In the genomic region with DNA sequence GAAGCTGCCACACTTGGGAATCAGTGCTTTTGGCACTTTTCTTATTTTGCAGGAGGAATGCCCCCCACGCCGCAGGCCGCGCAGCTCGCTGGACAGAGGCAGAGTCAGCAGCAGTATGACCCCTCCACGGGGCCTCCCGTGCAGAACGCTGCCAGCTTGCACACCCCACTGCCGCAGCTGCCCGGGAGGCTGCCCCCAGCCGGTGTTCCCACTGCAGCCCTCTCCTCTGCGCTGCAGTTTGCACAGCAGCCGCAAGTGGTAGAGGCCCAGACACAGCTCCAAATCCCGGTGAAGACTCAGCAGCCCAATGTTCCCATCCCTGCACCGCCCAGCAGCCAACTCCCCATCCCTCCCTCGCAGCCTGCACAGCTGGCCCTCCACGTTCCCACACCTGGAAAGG, we compare ENCODE assay signal across 1 cellular context.
TF ChIP-seq lines count a peak whose summit lies in the region.

No MANE protein-coding gene starts in this region.

TF ChIP-seq in GM23338, 12 proteins besides CTCF, POLR2A, EP300 and RAD21:
- TF ChIP-seq, protein P1, sequence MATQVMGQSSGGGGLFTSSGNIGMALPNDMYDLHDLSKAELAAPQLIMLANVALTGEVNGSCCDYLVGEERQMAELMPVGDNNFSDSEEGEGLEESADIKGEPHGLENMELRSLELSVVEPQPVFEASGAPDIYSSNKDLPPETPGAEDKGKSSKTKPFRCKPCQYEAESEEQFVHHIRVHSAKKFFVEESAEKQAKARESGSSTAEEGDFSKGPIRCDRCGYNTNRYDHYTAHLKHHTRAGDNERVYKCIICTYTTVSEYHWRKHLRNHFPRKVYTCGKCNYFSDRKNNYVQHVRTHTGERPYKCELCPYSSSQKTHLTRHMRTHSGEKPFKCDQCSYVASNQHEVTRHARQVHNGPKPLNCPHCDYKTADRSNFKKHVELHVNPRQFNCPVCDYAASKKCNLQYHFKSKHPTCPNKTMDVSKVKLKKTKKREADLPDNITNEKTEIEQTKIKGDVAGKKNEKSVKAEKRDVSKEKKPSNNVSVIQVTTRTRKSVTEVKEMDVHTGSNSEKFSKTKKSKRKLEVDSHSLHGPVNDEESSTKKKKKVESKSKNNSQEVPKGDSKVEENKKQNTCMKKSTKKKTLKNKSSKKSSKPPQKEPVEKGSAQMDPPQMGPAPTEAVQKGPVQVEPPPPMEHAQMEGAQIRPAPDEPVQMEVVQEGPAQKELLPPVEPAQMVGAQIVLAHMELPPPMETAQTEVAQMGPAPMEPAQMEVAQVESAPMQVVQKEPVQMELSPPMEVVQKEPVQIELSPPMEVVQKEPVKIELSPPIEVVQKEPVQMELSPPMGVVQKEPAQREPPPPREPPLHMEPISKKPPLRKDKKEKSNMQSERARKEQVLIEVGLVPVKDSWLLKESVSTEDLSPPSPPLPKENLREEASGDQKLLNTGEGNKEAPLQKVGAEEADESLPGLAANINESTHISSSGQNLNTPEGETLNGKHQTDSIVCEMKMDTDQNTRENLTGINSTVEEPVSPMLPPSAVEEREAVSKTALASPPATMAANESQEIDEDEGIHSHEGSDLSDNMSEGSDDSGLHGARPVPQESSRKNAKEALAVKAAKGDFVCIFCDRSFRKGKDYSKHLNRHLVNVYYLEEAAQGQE (IDR thresholded peaks at IDR 0.05; ENCODE audit: unreplicated experiment), result no peak
- TF ChIP-seq CREB1 (CRISPR knock-in tag; IDR thresholded peaks at IDR 0.05; ENCODE audit: low read depth), result no peak
- no peak for TF ChIP-seq JUNB (IDR thresholded peaks at IDR 0.05; ENCODE audit: unreplicated experiment)
- no peak for TF ChIP-seq ZNF462 (CRISPR knock-in tag; IDR thresholded peaks at IDR 0.05)
- TF ChIP-seq, protein P2, sequence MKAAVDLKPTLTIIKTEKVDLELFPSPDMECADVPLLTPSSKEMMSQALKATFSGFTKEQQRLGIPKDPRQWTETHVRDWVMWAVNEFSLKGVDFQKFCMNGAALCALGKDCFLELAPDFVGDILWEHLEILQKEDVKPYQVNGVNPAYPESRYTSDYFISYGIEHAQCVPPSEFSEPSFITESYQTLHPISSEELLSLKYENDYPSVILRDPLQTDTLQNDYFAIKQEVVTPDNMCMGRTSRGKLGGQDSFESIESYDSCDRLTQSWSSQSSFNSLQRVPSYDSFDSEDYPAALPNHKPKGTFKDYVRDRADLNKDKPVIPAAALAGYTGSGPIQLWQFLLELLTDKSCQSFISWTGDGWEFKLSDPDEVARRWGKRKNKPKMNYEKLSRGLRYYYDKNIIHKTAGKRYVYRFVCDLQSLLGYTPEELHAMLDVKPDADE (IDR thresholded peaks at IDR 0.05), result no peak
- TF ChIP-seq NANOG (IDR thresholded peaks at IDR 0.05; ENCODE audit: borderline replicate concordance), result no peak
- TF ChIP-seq EZH2 (IDR thresholded peaks at IDR 0.05; ENCODE audit: low read depth, unreplicated experiment), result no peak
- no peak for TF ChIP-seq POLR2AphosphoS5 (IDR thresholded peaks at IDR 0.05; ENCODE audit: low read depth)
- no peak for TF ChIP-seq STAT1 (IDR thresholded peaks at IDR 0.05; ENCODE audit: unreplicated experiment)
